2 cellular contexts compared by ENCODE assay signal in genomic region chr6:168865-169455, GRCh38.
TF ChIP-seq lines count a peak whose summit lies in the region.

No MANE protein-coding gene starts in this region.

TF ChIP-seq in HCT116, 20 proteins besides CTCF, POLR2A, EP300 and RAD21:
- TF ChIP-seq ATF3 (IDR thresholded peaks at IDR 0.05) (no peak), POLR2AphosphoS5 (IDR thresholded peaks at IDR 0.05; ENCODE audit: low read depth, low read length) (no peak), TCF7L2 (IDR thresholded peaks at IDR 0.05; ENCODE audit: borderline replicate concordance, extremely low read depth, insufficient read depth, insufficient read length) (no peak), CEBPB (IDR thresholded peaks at IDR 0.05; ENCODE audit: low read depth) (no peak), ELF1 (IDR thresholded peaks at IDR 0.05; ENCODE audit: borderline replicate concordance, low read depth) (no peak), FOSL1 (IDR thresholded peaks at IDR 0.05; ENCODE audit: low read depth) (no peak), EZH2phosphoT487 (IDR thresholded peaks at IDR 0.05; ENCODE audit: borderline replicate concordance) (no peak), EGR1 (IDR thresholded peaks at IDR 0.05; ENCODE audit: low read depth) (no peak), MAX (IDR thresholded peaks at IDR 0.05) (no peak), CBX3 (IDR thresholded peaks at IDR 0.05; ENCODE audit: low read depth) (no peak), ZBTB33 (IDR thresholded peaks at IDR 0.05; ENCODE audit: extremely low read depth, insufficient replicate concordance, low read length) (no peak), JUND (IDR thresholded peaks at IDR 0.05) (no peak)

TF ChIP-seq in endothelial cell of umbilical vein, 7 proteins besides CTCF, POLR2A, EP300 and RAD21 (continued from another document):
- TF ChIP-seq MAX (IDR thresholded peaks at IDR 0.05; ENCODE audit: insufficient read depth, insufficient read length) (no peak), GATA2 (IDR thresholded peaks at IDR 0.05; ENCODE audit: insufficient read depth, insufficient read length, low read depth, low read length) (no peak), JUN (IDR thresholded peaks at IDR 0.05; ENCODE audit: borderline replicate concordance, insufficient read depth, insufficient read length, low read depth) (no peak)
